ENCODE assay signal across 9 cellular contexts in the genomic region with DNA sequence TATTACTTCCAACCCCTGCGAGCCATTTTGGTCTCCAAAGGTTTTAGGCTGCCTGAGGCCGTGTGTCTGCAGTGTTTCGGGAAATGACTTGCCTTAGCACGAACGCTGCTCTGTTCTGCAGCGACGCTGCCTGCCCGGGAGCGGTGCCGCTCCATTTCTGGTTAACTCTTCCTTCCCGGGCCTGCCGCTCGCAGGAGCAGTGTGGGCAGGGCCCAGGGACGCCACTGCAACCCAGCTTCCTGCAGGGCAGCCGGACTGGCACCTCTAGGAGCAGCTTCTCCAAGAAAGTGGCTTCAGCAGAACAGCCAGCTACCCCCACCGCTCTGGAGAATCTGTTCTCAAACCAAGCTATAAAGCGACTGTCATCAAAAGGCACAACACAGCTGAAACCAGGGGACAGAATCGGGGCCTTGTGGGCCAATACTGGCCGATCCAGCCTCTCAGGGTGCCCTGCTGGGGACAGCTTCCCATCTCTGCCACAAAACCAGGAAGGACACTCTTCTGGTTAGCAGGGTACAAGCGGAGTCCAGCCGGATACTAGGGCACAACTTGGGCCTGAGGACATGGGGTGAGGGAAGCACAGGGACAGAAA.
DNase-seq lines count a peak whose midpoint lies in the region; ATAC-seq, FAIRE-seq and TF ChIP-seq lines count a peak whose summit lies in the region.
"Had no signal": no experiment of that assay in that cellular context is flagged by ENCODE, and none has a peak within 500 bp of the region (broad histone marks: within the 10 kb centered on the region; RNA-seq: fewer than 3 reads in every experiment).

No MANE protein-coding gene starts in this region.

- H3K27me3 ChIP-seq in bronchial epithelial cell (ENCODE audit: control insufficient read depth, insufficient read depth, low read length) (no peaks in the 10 kb centered on the region), kidney epithelial cell (ENCODE audit: control insufficient read depth, insufficient read depth, low read length) (no peaks in the 10 kb centered on the region), smooth muscle cell (ENCODE audit: low read depth) (no peaks in the 10 kb centered on the region), PC-9 (ENCODE audit: insufficient read depth, low read depth) (peaks cover 61% of the 10 kb centered on the region)

- H3K27me3 Mint-ChIP-seq in activated T-cell treated with anti-CD3 and anti-CD28 coated beads, Interleukin-2, amount 50 U/mL, for 72 hours (ENCODE audit: low read depth), result peaks cover 20% of the 10 kb centered on the region

- no peaks in the 10 kb centered on the region for H3K4me1 Mint-ChIP-seq in activated T-cell treated with anti-CD3 and anti-CD28 coated beads, Interleukin-2, amount 50 U/mL, for 72 hours (ENCODE audit: low read depth)
- H3K4me1 Mint-ChIP-seq: IgD-negative memory B cell had no signal

- no peaks in the 10 kb centered on the region for H3K36me3 Mint-ChIP-seq in activated T-cell treated with anti-CD3 and anti-CD28 coated beads, Interleukin-2, amount 50 U/mL, for 72 hours (ENCODE audit: insufficient read depth in 2 of 2)
- H3K36me3 Mint-ChIP-seq: IgD-negative memory B cell had no signal

- H3K4me3 ChIP-seq in bronchial epithelial cell (ENCODE audit: low read depth, low read length) (no peak overlapping the region), kidney epithelial cell (ENCODE audit: low read depth, low read length) (no peak overlapping the region), smooth muscle cell (peak overlapping the region; percentile 33), PC-9 (no peak overlapping the region)

- no peak overlapping the region for H3K4me3 Mint-ChIP-seq in activated T-cell treated with anti-CD3 and anti-CD28 coated beads, Interleukin-2, amount 50 U/mL, for 72 hours
- H3K4me3 Mint-ChIP-seq: IgD-negative memory B cell had no signal

- CTCF ChIA-PET in PC-9 (lab: Charles Lee), result no interaction called here

- H3K9me3 Mint-ChIP-seq in activated T-cell treated with anti-CD3 and anti-CD28 coated beads, Interleukin-2, amount 50 U/mL, for 72 hours, result no peaks in the 10 kb centered on the region
- H3K9me3 Mint-ChIP-seq: IgD-negative memory B cell had no signal

- DNase-seq in HT1080 (ENCODE audit: low read depth) (peak; percentile 6), bronchial epithelial cell (ENCODE audit: low read depth) (peak; percentile 44), kidney epithelial cell (ENCODE audit: low read depth) (no peak), smooth muscle cell (lab: John Stamatoyannopoulos, UW; ENCODE audit: unreplicated experiment) (no peak), NCI-H187 (lab: John Stamatoyannopoulos, UW) (no peak), PC-9 (no peak)
- DNase-seq in activated T-cell treated with anti-CD3 and anti-CD28 coated beads, Interleukin-2, amount 50 U/mL, for 72 hours, result no peak
- no peak for DNase-seq in stimulated activated naive CD4-positive, alpha-beta T cell treated with Interleukin-2 at 50 U/mL for 16 hours (lab: John Stamatoyannopoulos, UW)

- H2AFZ ChIP-seq in smooth muscle cell (ENCODE audit: low read depth) (peak overlapping the region; percentile 95), PC-9 (no peak overlapping the region)

- intact Hi-C loops in PC-9 (cut with micrococcal nuclease; ENCODE audit: unreplicated experiment), result no loop called here

- H3K27ac ChIP-seq in smooth muscle cell (ENCODE audit: low read depth), result peak overlapping the region; percentile 31
- H3K27ac ChIP-seq in PC-9, result no peak overlapping the region

- TF ChIP-seq CTCF in bronchial epithelial cell (IDR thresholded peaks at IDR 0.05; ENCODE audit: insufficient read depth, low read length, severe bottlenecking) (peak; percentile 29), kidney epithelial cell (IDR thresholded peaks at IDR 0.05; ENCODE audit: insufficient read depth, low read length, poor library complexity, severe bottlenecking) (peak; percentile 10), smooth muscle cell (IDR thresholded peaks at IDR 0.05; ENCODE audit: borderline replicate concordance, insufficient read depth, poor library complexity, severe bottlenecking) (no peak), PC-9 (conservative IDR thresholded peaks at IDR 0.05) (no peak)

- WGBS in smooth muscle cell (ENCODE audit: low lambda C conversion rate), result 31% methylated on average over 21 of the region's 21 CpGs

- no peaks in the 10 kb centered on the region for H3K36me3 ChIP-seq in bronchial epithelial cell (ENCODE audit: control insufficient read depth, insufficient read depth, low read length)
- no peaks in the 10 kb centered on the region for H3K36me3 ChIP-seq in kidney epithelial cell (ENCODE audit: control insufficient read depth, insufficient read depth, low read length)
- no peaks in the 10 kb centered on the region for H3K36me3 ChIP-seq in smooth muscle cell (ENCODE audit: low read depth)
- H3K36me3 ChIP-seq in PC-9 (ENCODE audit: low read depth), result no peaks in the 10 kb centered on the region

- H3F3A ChIP-seq in smooth muscle cell (ENCODE audit: low read depth), result no peaks in the 10 kb centered on the region
- no peaks in the 10 kb centered on the region for H3F3A ChIP-seq in PC-9 (ENCODE audit: insufficient read depth, low read depth)

- H3K4me1 ChIP-seq in smooth muscle cell (ENCODE audit: low read depth) (peaks cover 12% of the 10 kb centered on the region), PC-9 (replicated peaks; ENCODE audit: insufficient read depth) (no peaks in the 10 kb centered on the region)

- H3K79me2 ChIP-seq in smooth muscle cell (ENCODE audit: low read depth) (no peaks in the 10 kb centered on the region), PC-9 (ENCODE audit: low read depth) (no peaks in the 10 kb centered on the region)

- no peak overlapping the region for H3K9ac ChIP-seq in smooth muscle cell (ENCODE audit: low read depth)

- H3K9me3 ChIP-seq in smooth muscle cell (replicated peaks; ENCODE audit: low read depth) (no peaks in the 10 kb centered on the region), PC-9 (ENCODE audit: insufficient read depth, low read depth) (no peaks in the 10 kb centered on the region)

- FAIRE-seq in bronchial epithelial cell (lab: Jason Lieb, UNC), result no peak

- no TSS peak for BruUV-seq in PC-9 (replicated peaks; lab: Mats Ljungman, UMichigan)

- H3K4me2 ChIP-seq in smooth muscle cell (peak overlapping the region; percentile 83), PC-9 (no peak overlapping the region)

- ATAC-seq in activated T-cell treated with anti-CD3 and anti-CD28 coated beads, Interleukin-2, amount 50 U/mL, for 72 hours (replicated peaks in 1 of 2), result no peak

- POLR2A ChIA-PET in PC-9 (lab: Charles Lee; ENCODE audit: unreplicated experiment), result no interaction called here

- no peaks in the 10 kb centered on the region for H3K9me2 ChIP-seq in PC-9 (ENCODE audit: insufficient read depth)

- no peak overlapping the region for H3K27ac Mint-ChIP-seq in activated T-cell treated with anti-CD3 and anti-CD28 coated beads, Interleukin-2, amount 50 U/mL, for 72 hours
- H3K27ac Mint-ChIP-seq: IgD-negative memory B cell had no signal

- no peaks in the 10 kb centered on the region for H4K20me1 ChIP-seq in smooth muscle cell (ENCODE audit: low read depth)
- H4K20me1 ChIP-seq in PC-9 (ENCODE audit: insufficient read depth), result no peaks in the 10 kb centered on the region

Comparison
In these comparisons a context has a peak if more than half of its experiments do, and no peak if none do; other contexts are left out.
1. DNase-seq: peak in HT1080 (single experiment) and bronchial epithelial cell (single experiment); none in kidney epithelial cell (single experiment), smooth muscle cell (single experiment), NCI-H187 (0 of 2), activated T-cell treated with anti-CD3 and anti-CD28 coated beads, Interleukin-2, amount 50 U/mL, for 72 hours (0 of 2), stimulated activated naive CD4-positive, alpha-beta T cell treated with Interleukin-2 at 50 U/mL for 16 hours (single experiment) and PC-9 (0 of 2).
2. CTCF ChIP-seq: peak in bronchial epithelial cell (single experiment) and kidney epithelial cell (single experiment); none in smooth muscle cell (single experiment) and PC-9 (single experiment).